8 cellular contexts compared by ENCODE assay signal in the genomic region with DNA sequence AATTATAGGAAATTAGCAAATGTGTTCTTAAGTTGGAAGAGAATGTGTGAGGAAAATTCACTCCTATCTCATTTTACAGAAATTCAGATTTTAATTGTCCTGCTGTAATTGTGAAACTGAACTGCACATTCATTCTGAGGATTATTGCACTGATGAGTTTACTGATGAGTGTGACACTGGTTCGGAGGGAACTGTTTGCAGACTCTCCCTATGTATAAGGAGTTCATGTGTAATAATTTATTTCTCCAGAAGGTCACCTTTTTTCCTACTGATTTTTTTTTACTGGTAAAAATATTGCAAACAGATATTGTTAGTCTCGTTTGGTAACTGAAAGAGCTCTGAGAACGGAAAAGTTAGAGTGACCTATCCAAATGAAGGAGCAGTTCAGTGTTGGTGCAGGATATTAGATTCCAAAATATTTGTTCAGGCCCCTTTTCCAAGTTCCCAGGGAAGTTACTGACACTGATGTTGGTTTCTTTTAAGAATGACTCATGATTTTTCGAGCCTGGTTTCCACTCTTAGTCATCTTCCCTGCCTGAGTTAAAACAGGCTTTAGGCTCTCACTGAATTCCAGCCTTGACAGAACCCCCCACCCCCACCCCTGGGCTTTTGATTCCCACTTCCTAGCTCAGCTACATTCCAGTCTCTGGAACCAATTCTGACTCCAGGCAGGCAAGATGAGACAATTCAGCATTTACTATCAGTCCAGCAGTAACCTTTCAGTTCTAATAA. TPM values are rescaled to one million over a fixed set of nuclear protein-coding genes. Genes with fewer than 3 reads are reported as not detected.
A peak's percentile ranks its signal among the peaks of the same experiment; 100 is the strongest.
DNase-seq lines count a peak whose midpoint lies in the region; ATAC-seq, FAIRE-seq and TF ChIP-seq lines count a peak whose summit lies in the region.

No MANE protein-coding gene starts in this region.

- FAIRE-seq in H1 (lab: Jason Lieb, UNC): peak; percentile 88

- TF ChIP-seq POLR2A in Peyer's patch (IDR thresholded peaks at IDR 0.05): no peak
- no peak; a peak in 1 of 3 replicates for TF ChIP-seq POLR2A in H1 (IDR thresholded peaks at IDR 0.05; ENCODE audit: control extremely low read depth in 1 of 2, low read depth in 2 of 2, low read length in 2 of 2)

- H2BK20ac ChIP-seq in H1 (ENCODE audit: low read length): peak overlapping the region; percentile 66; the same call in 1 of the 2 replicates

- POLR2A ChIA-PET in H1 (lab: Charles Lee; ENCODE audit: partially characterized antibody): interaction anchor here (0.9 to 4.9 kb wide), 10 partner anchors 11 to 199 kb away, joined by 3 to 75 read pairs (median 4); a partner anchor contains a TSS

- CTCF ChIA-PET in H1 (lab: Charles Lee; ENCODE audit: partially characterized antibody): interaction anchor here (0.6 to 1.6 kb wide), 5 partner anchors 16 to 142 kb away, joined by 3 to 4 read pairs (median 4); a partner anchor contains a TSS

- no peak overlapping the region for H3K14ac ChIP-seq in H1 (ENCODE audit: insufficient read length)

- no peak overlapping the region for H3K56ac ChIP-seq in H1 (replicated peaks; ENCODE audit: insufficient read length, low read depth, low read length)
- peak overlapping the region; percentile 73 for H3K56ac ChIP-seq in mesendoderm (ENCODE audit: low read length)

- H3K4ac ChIP-seq in H1 (replicated peaks; ENCODE audit: insufficient read length, low read depth, low read length) (no peak overlapping the region), mesendoderm (ENCODE audit: low read depth, low read length) (peak overlapping the region; percentile 16)

- H4K8ac ChIP-seq in H1 (ENCODE audit: extremely low read depth, insufficient read depth, low read length): no peak overlapping the region
- no peak overlapping the region for H4K8ac ChIP-seq in mesendoderm (ENCODE audit: low read depth, low read length)

- 49% methylated on average over 4 of the region's 4 CpGs; no CpG with 5 or more reads in 1 of the 2 experiments for WGBS in H1 (ENCODE audit: extremely low coverage in 1 of 2, insufficient coverage in 1 of 2, insufficient read length in 1 of 2, insufficient replicate concordance in 2 of 2, low coverage in 1 of 2, low lambda C conversion rate in 2 of 2, missing lambda C conversion rate in 1 of 2), 2 experiments
- WGBS in mesendoderm (ENCODE audit: extremely low coverage, insufficient coverage, low lambda C conversion rate): no CpG with 5 or more reads among the region's 4 CpGs

- no peaks in the 10 kb centered on the region for H4K20me1 ChIP-seq in H1 (replicated peaks in 1 of 2; ENCODE audit: control insufficient read depth in 1 of 2, insufficient read depth in 2 of 2, low read length in 2 of 2)

- H3K27ac ChIP-seq in ACC112 (ENCODE audit: low read depth, low read length) (peak overlapping the region; percentile 96), Peyer's patch (peak overlapping the region; percentile 20 to 85 (median 45)), H1 (ENCODE audit: low read depth, low read length) (peak overlapping the region; percentile 78; the same call in 1 of the 2 replicates), mesendoderm (ENCODE audit: low read depth, low read length) (peak overlapping the region; percentile 89)

- H3K9me3 ChIP-seq in Peyer's patch (no peaks in the 10 kb centered on the region), H1 (ENCODE audit: insufficient read depth in 2 of 2, low read depth in 1 of 2, low read length in 1 of 2) (no peaks in the 10 kb centered on the region)

- H2AFZ ChIP-seq in ACC112 (ENCODE audit: low read length, unreplicated experiment): no peak overlapping the region
- no peak overlapping the region for H2AFZ ChIP-seq in H1 (ENCODE audit: low read length)

- H3K23ac ChIP-seq in H1 (ENCODE audit: insufficient read length): no peak overlapping the region
- no peak overlapping the region for H3K23ac ChIP-seq in mesendoderm (ENCODE audit: low read length)

- H3K4me1 ChIP-seq in ACC112 (ENCODE audit: control insufficient read depth, insufficient read depth, low read length, unreplicated experiment): peaks cover 48% of the 10 kb centered on the region
- peaks cover 0 to 47% (median 3%) of the 10 kb centered on the region in 4 donors for H3K4me1 ChIP-seq in Peyer's patch
- H3K4me1 ChIP-seq in H1 (replicated peaks in 1 of 4; ENCODE audit: control insufficient read depth in 3 of 4, insufficient read depth in 4 of 4, low read length in 3 of 4): peaks cover 10 to 32% (median 24%) of the 10 kb centered on the region in 4 experiments
- H3K4me1 ChIP-seq in mesendoderm (ENCODE audit: control insufficient read depth, low read depth, low read length): peaks cover 12% of the 10 kb centered on the region

- peak overlapping the region; percentile 54; the same call in 1 of the 2 replicates for H2AK5ac ChIP-seq in H1 (ENCODE audit: low read depth, low read length)
- no peak overlapping the region for H2AK5ac ChIP-seq in mesendoderm (ENCODE audit: low read length)

- no peak; a peak in 1 of 4 replicates for TF ChIP-seq RAD21 in H1 (IDR thresholded peaks at IDR 0.05 in 1 of 2, conservative IDR thresholded peaks at IDR 0.05 in 1 of 2; ENCODE audit: low read depth in 2 of 2, low read length in 2 of 2)

- peaks cover 34% of the 10 kb centered on the region for H3K79me2 ChIP-seq in ACC112 (ENCODE audit: control insufficient read depth, insufficient read depth, low read length, unreplicated experiment)
- peaks cover 0 to 50% of the 10 kb centered on the region in 2 experiments; a peak in 2 of 4 replicates for H3K79me2 ChIP-seq in H1 (ENCODE audit: control insufficient read depth in 1 of 2, insufficient read depth in 2 of 2, low read length in 2 of 2)
- peaks cover 12% of the 10 kb centered on the region for H3K79me2 ChIP-seq in mesendoderm (ENCODE audit: control insufficient read depth, insufficient read depth, low read length)

- H3K18ac ChIP-seq in H1 (ENCODE audit: extremely low read depth, low read length): no peak overlapping the region
- H3K18ac ChIP-seq in mesendoderm (ENCODE audit: low read length): no peak overlapping the region

- H3K23me2 ChIP-seq in H1 (ENCODE audit: low read depth, low read length): no peaks in the 10 kb centered on the region

- H3K9ac ChIP-seq in H1 (replicated peaks in 1 of 4; ENCODE audit: extremely low read depth in 1 of 4, low read depth in 3 of 4, low read length in 3 of 4): peak overlapping the region in 1 of 4 experiments; percentile 9; a peak in 2 of 7 replicates
- H3K9ac ChIP-seq in mesendoderm (ENCODE audit: low read length): peak overlapping the region; percentile 7

- peak in 1 of 2 experiments; percentile 54; a peak in 1 of 3 replicates for TF ChIP-seq EP300 in H1 (IDR thresholded peaks at IDR 0.05; ENCODE audit: borderline replicate concordance in 1 of 2, low read depth in 2 of 2, low read length in 2 of 2)

- H2BK12ac ChIP-seq in H1 (ENCODE audit: low read depth, low read length): peak overlapping the region; percentile 100; the same call in 1 of the 2 replicates

- no peaks in the 10 kb centered on the region for H3K79me1 ChIP-seq in H1 (ENCODE audit: low read depth, low read length)
- peaks cover 4% of the 10 kb centered on the region for H3K79me1 ChIP-seq in mesendoderm (ENCODE audit: low read length)

- no peak for TF ChIP-seq CTCF in Peyer's patch (IDR thresholded peaks at IDR 0.05)
- no peak for TF ChIP-seq CTCF in H1 (IDR thresholded peaks at IDR 0.05; ENCODE audit: control extremely low read depth in 1 of 3, insufficient read depth in 1 of 3, low read depth in 1 of 3, low read length in 3 of 3)

- ATAC-seq in GM19455 (IDR thresholded peaks at IDR 0.05; ENCODE audit: unreplicated experiment) (peak; percentile 59), HG03025 (IDR thresholded peaks at IDR 0.05; ENCODE audit: low FRiP score, unreplicated experiment) (no peak), GM21423 (IDR thresholded peaks at IDR 0.05; ENCODE audit: unreplicated experiment) (no peak)

- no peaks in the 10 kb centered on the region for H3K27me3 ChIP-seq in ACC112 (ENCODE audit: insufficient read depth, low read length)
- no peaks in the 10 kb centered on the region for H3K27me3 ChIP-seq in Peyer's patch
- H3K27me3 ChIP-seq in H1 (replicated peaks in 1 of 4; ENCODE audit: control insufficient read depth in 3 of 4, extremely low read depth in 1 of 4, insufficient read depth in 3 of 4, low read length in 3 of 4): no peaks in the 10 kb centered on the region
- no peaks in the 10 kb centered on the region for H3K27me3 ChIP-seq in mesendoderm (ENCODE audit: insufficient read depth, low read length, poor library complexity)

- H3K4me2 ChIP-seq in H1 (ENCODE audit: insufficient read depth in 1 of 2, low read depth in 2 of 2, low read length in 2 of 2) (peak overlapping the region; percentile 49 to 51), mesendoderm (ENCODE audit: low read length) (no peak overlapping the region)

- peak overlapping the region; percentile 50 for H2BK120ac ChIP-seq in H1 (replicated peaks; ENCODE audit: low read depth, low read length)
- no peak overlapping the region for H2BK120ac ChIP-seq in mesendoderm (ENCODE audit: low read depth, low read length)

- no peak for DNase-seq in Peyer's patch
- no peak for DNase-seq in H1 (ENCODE audit: low read depth in 1 of 2, low spot score in 2 of 2)
- peak; percentile 97 for DNase-seq in mesendoderm
- no peak for DNase-seq in NCI-H2171 treated with DMSO at 0.1 percent for 48 hours (lab: John Stamatoyannopoulos, UW)

- no peak overlapping the region for H2BK15ac ChIP-seq in H1 (ENCODE audit: low read length)
- no peak overlapping the region for H2BK15ac ChIP-seq in mesendoderm (replicated peaks; ENCODE audit: low read depth)

- H4K5ac ChIP-seq in H1 (ENCODE audit: insufficient read length, low read depth, low read length) (peak overlapping the region; percentile 87), mesendoderm (ENCODE audit: low read length) (no peak overlapping the region)

- H3K4me3 ChIP-seq in ACC112 (ENCODE audit: low read depth, low read length): peak overlapping the region; percentile 48
- H3K4me3 ChIP-seq in Peyer's patch: no peak overlapping the region
- peak overlapping the region in 1 of 4 experiments; percentile 34; a peak in 2 of 8 replicates for H3K4me3 ChIP-seq in H1 (ENCODE audit: extremely low read depth in 1 of 4, insufficient read depth in 2 of 4, low read depth in 3 of 4, low read length in 4 of 4)
- no peak overlapping the region for H3K4me3 ChIP-seq in mesendoderm (ENCODE audit: low read length)

- H2BK5ac ChIP-seq in H1 (ENCODE audit: low read depth, low read length): peak overlapping the region; percentile 97
- peak overlapping the region; percentile 14 for H2BK5ac ChIP-seq in mesendoderm (ENCODE audit: low read length)

- H4K91ac ChIP-seq in H1 (replicated peaks; ENCODE audit: insufficient read length, low read length): no peak overlapping the region

- H3K36me3 ChIP-seq in ACC112 (ENCODE audit: insufficient read depth, low read length) (no peaks in the 10 kb centered on the region), Peyer's patch (no peaks in the 10 kb centered on the region), H1 (ENCODE audit: control insufficient read depth in 2 of 4, insufficient read depth in 4 of 4, low read length in 3 of 4) (no peaks in the 10 kb centered on the region), mesendoderm (ENCODE audit: control insufficient read depth, insufficient read depth, low read length) (no peaks in the 10 kb centered on the region)

RNA-seq across cellular contexts. Expression of a gene that starts 18.4 kb away (rescaled TPM):
- total RNA-seq in Peyer's patch: 10 to 100 TPM; 28.9 to 93.3 (median 57.5) TPM
- total RNA-seq in H1 (2021; fragmentation: NEBNext Ultra II Directional; extraction: Animal tissue kit (Norgen Biotek cat#: 25700)): 37.6 and 39.7 TPM in 2 replicates
- 11.9 and 15.1 TPM in 2 replicates for polyA plus RNA-seq in H1 (2011; rRNA removed)
- 18.0 TPM for polyA plus RNA-seq in H1 (2011; cell fraction: cytosol; rRNA removed)
- 12.8 TPM for polyA plus RNA-seq in H1 (2011; cell fraction: nucleus; rRNA removed)
- polyA plus RNA-seq in H1 (2012, experiment 1 of 2): 15.8 to 30.8 TPM (median 22.2 TPM) in 4 replicates
- 1.5 TPM for polyA plus RNA-seq in H1 (2012, experiment 2 of 2)
- polyA plus RNA-seq in H1 (2013, experiment 1 of 2): 50.1 TPM
- 55.0 TPM for polyA plus RNA-seq in H1 (2013, experiment 2 of 2)
- 40.5 and 51.2 TPM in 2 replicates for polyA minus RNA-seq in H1 (2011; rRNA and poly(A)+ RNA removed)
- polyA minus RNA-seq in H1 (2011; cell fraction: cytosol; rRNA and poly(A)+ RNA removed): 23.3 TPM
- polyA minus RNA-seq in H1 (2011; cell fraction: nucleus; rRNA and poly(A)+ RNA removed): 48.0 TPM
- 26.7 TPM for polyA plus RNA-seq in mesendoderm (2013, experiment 1 of 2)
- 26.7 TPM for polyA plus RNA-seq in mesendoderm (2013, experiment 2 of 2)

Comparison
In these comparisons a context has a peak if more than half of its experiments do, and no peak if none do; other contexts are left out.
1. H3K27ac ChIP-seq: peak in every context shown above with its lines; median percentile 96 in ACC112; 89 in mesendoderm; 78 in H1; 45 in Peyer's patch.